1 cellular context compared by ENCODE assay signal in the genomic region with DNA sequence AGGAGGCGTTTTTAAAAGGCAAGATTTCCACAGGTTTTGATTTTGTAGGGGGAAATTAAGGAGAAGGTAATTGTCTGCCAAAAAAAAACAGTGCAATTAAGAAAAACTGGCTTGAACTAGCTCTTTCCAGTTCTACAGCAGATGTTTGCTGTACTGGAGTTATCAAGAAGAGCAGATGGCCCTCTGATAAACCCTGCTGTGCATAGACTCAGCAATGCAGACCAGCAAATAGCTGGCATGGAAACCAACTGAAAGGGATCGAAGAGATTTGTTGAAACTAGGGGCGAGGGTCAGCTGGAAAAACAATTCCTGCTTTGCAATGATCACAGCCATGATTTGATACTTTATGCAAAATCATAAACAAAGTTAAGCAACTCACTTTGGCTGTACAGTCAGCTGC.
TF ChIP-seq lines count a peak whose summit lies in the region.

No MANE protein-coding gene starts in this region.

TF ChIP-seq in HepG2, 621 proteins besides CTCF, POLR2A, EP300 and RAD21 (continued from another document and continues in another):
- TF ChIP-seq, protein P1, sequence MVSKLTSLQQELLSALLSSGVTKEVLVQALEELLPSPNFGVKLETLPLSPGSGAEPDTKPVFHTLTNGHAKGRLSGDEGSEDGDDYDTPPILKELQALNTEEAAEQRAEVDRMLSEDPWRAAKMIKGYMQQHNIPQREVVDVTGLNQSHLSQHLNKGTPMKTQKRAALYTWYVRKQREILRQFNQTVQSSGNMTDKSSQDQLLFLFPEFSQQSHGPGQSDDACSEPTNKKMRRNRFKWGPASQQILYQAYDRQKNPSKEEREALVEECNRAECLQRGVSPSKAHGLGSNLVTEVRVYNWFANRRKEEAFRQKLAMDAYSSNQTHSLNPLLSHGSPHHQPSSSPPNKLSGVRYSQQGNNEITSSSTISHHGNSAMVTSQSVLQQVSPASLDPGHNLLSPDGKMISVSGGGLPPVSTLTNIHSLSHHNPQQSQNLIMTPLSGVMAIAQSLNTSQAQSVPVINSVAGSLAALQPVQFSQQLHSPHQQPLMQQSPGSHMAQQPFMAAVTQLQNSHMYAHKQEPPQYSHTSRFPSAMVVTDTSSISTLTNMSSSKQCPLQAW (CRISPR knock-in tag; IDR thresholded peaks at IDR 0.05): no peak
- TF ChIP-seq ZNF782 (CRISPR knock-in tag; IDR thresholded peaks at IDR 0.05; ENCODE audit: borderline replicate concordance): no peak
- no peak for TF ChIP-seq PHB2 (IDR thresholded peaks at IDR 0.05; ENCODE audit: partially characterized antibody)
- TF ChIP-seq, protein P2, sequence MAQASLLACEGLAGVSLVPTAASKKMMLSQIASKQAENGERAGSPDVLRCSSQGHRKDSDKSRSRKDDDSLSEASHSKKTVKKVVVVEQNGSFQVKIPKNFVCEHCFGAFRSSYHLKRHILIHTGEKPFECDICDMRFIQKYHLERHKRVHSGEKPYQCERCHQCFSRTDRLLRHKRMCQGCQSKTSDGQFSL (CRISPR knock-in tag; IDR thresholded peaks at IDR 0.05): no peak
- no peak for TF ChIP-seq ZMYM2 (CRISPR knock-in tag; IDR thresholded peaks at IDR 0.05)
- no peak for TF ChIP-seq BRD4 (CRISPR knock-in tag; IDR thresholded peaks at IDR 0.05)
- no peak for TF ChIP-seq PHF20 (CRISPR knock-in tag; IDR thresholded peaks at IDR 0.05)
- no peak for TF ChIP-seq ZKSCAN1 (IDR thresholded peaks at IDR 0.05; ENCODE audit: low read length)
- TF ChIP-seq RBM22 (optimal IDR thresholded peaks at IDR 0.05; ENCODE audit: low read length): no peak
- TF ChIP-seq ZNF737 (CRISPR knock-in tag; IDR thresholded peaks at IDR 0.05; ENCODE audit: borderline replicate concordance): no peak
- TF ChIP-seq HNRNPH1 (optimal IDR thresholded peaks at IDR 0.05; ENCODE audit: low read depth, low read length): no peak
- no peak for TF ChIP-seq ZNF616 (CRISPR knock-in tag; IDR thresholded peaks at IDR 0.05; ENCODE audit: low read depth)
- TF ChIP-seq PAX8 (CRISPR knock-in tag; IDR thresholded peaks at IDR 0.05; ENCODE audit: borderline replicate concordance): no peak
- TF ChIP-seq, protein P3, sequence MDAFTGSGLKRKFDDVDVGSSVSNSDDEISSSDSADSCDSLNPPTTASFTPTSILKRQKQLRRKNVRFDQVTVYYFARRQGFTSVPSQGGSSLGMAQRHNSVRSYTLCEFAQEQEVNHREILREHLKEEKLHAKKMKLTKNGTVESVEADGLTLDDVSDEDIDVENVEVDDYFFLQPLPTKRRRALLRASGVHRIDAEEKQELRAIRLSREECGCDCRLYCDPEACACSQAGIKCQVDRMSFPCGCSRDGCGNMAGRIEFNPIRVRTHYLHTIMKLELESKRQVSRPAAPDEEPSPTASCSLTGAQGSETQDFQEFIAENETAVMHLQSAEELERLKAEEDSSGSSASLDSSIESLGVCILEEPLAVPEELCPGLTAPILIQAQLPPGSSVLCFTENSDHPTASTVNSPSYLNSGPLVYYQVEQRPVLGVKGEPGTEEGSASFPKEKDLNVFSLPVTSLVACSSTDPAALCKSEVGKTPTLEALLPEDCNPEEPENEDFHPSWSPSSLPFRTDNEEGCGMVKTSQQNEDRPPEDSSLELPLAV (CRISPR knock-in tag; conservative IDR thresholded peaks at IDR 0.05; ENCODE audit: low read depth): no peak
- TF ChIP-seq EHMT2 (IDR thresholded peaks at IDR 0.05; ENCODE audit: borderline replicate concordance, low read depth, low read length): no peak
- no peak for TF ChIP-seq SETDB1 (CRISPR knock-in tag; IDR thresholded peaks at IDR 0.05; ENCODE audit: borderline replicate concordance)
- peak; percentile 59 for TF ChIP-seq TEAD3 (CRISPR knock-in tag; optimal IDR thresholded peaks at IDR 0.05; ENCODE audit: borderline replicate concordance)
- TF ChIP-seq HDAC1 (CRISPR knock-in tag; IDR thresholded peaks at IDR 0.05): peak; percentile 65
- TF ChIP-seq PHF21A (CRISPR knock-in tag; IDR thresholded peaks at IDR 0.05): no peak
- no peak for TF ChIP-seq HOXA7 (CRISPR knock-in tag; IDR thresholded peaks at IDR 0.05)
- no peak for TF ChIP-seq MTA3 (CRISPR knock-in tag; IDR thresholded peaks at IDR 0.05)
- no peak for TF ChIP-seq GATAD1 (CRISPR knock-in tag; IDR thresholded peaks at IDR 0.05)
- no peak for TF ChIP-seq ZFP36L1 (CRISPR knock-in tag; IDR thresholded peaks at IDR 0.05)
- 0 out of 2 replicates have a peak, but pooled peaks have one; percentile 51 for TF ChIP-seq ONECUT2 (CRISPR knock-in tag; IDR thresholded peaks at IDR 0.05)
- TF ChIP-seq, protein P4, sequence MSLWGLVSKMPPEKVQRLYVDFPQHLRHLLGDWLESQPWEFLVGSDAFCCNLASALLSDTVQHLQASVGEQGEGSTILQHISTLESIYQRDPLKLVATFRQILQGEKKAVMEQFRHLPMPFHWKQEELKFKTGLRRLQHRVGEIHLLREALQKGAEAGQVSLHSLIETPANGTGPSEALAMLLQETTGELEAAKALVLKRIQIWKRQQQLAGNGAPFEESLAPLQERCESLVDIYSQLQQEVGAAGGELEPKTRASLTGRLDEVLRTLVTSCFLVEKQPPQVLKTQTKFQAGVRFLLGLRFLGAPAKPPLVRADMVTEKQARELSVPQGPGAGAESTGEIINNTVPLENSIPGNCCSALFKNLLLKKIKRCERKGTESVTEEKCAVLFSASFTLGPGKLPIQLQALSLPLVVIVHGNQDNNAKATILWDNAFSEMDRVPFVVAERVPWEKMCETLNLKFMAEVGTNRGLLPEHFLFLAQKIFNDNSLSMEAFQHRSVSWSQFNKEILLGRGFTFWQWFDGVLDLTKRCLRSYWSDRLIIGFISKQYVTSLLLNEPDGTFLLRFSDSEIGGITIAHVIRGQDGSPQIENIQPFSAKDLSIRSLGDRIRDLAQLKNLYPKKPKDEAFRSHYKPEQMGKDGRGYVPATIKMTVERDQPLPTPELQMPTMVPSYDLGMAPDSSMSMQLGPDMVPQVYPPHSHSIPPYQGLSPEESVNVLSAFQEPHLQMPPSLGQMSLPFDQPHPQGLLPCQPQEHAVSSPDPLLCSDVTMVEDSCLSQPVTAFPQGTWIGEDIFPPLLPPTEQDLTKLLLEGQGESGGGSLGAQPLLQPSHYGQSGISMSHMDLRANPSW (CRISPR knock-in tag; IDR thresholded peaks at IDR 0.05; ENCODE audit: borderline replicate concordance): no peak
- TF ChIP-seq ZZZ3 (CRISPR knock-in tag; IDR thresholded peaks at IDR 0.05; ENCODE audit: borderline replicate concordance): no peak
- TF ChIP-seq ZNF256 (CRISPR knock-in tag; conservative IDR thresholded peaks at IDR 0.05): no peak
- no peak for TF ChIP-seq CCAR2 (optimal IDR thresholded peaks at IDR 0.05; ENCODE audit: low read depth, low read length)
- TF ChIP-seq LCORL (IDR thresholded peaks at IDR 0.05): no peak
- TF ChIP-seq LCORL (CRISPR knock-in tag; IDR thresholded peaks at IDR 0.05): 0 out of 2 replicates have a peak, but pooled peaks have one; percentile 34
- TF ChIP-seq, protein P5, sequence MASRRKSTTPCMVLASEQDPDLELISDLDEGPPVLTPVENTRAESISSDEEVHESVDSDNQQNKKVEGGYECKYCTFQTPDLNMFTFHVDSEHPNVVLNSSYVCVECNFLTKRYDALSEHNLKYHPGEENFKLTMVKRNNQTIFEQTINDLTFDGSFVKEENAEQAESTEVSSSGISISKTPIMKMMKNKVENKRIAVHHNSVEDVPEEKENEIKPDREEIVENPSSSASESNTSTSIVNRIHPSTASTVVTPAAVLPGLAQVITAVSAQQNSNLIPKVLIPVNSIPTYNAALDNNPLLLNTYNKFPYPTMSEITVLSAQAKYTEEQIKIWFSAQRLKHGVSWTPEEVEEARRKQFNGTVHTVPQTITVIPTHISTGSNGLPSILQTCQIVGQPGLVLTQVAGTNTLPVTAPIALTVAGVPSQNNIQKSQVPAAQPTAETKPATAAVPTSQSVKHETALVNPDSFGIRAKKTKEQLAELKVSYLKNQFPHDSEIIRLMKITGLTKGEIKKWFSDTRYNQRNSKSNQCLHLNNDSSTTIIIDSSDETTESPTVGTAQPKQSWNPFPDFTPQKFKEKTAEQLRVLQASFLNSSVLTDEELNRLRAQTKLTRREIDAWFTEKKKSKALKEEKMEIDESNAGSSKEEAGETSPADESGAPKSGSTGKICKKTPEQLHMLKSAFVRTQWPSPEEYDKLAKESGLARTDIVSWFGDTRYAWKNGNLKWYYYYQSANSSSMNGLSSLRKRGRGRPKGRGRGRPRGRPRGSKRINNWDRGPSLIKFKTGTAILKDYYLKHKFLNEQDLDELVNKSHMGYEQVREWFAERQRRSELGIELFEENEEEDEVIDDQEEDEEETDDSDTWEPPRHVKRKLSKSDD (CRISPR knock-in tag; IDR thresholded peaks at IDR 0.05; ENCODE audit: low read depth): no peak
- TF ChIP-seq HNRNPK (IDR thresholded peaks at IDR 0.05; ENCODE audit: low read depth, low read length, poor library complexity, severe bottlenecking): no peak
- TF ChIP-seq ZNF776 (CRISPR knock-in tag; IDR thresholded peaks at IDR 0.05): no peak
- TF ChIP-seq GABPA (IDR thresholded peaks at IDR 0.05; ENCODE audit: low read depth, low read length): no peak
- no peak for TF ChIP-seq GABPA (CRISPR knock-in tag; IDR thresholded peaks at IDR 0.05; ENCODE audit: low read depth)
- TF ChIP-seq ZSCAN30 (CRISPR knock-in tag; IDR thresholded peaks at IDR 0.05): no peak
- TF ChIP-seq, protein P6, sequence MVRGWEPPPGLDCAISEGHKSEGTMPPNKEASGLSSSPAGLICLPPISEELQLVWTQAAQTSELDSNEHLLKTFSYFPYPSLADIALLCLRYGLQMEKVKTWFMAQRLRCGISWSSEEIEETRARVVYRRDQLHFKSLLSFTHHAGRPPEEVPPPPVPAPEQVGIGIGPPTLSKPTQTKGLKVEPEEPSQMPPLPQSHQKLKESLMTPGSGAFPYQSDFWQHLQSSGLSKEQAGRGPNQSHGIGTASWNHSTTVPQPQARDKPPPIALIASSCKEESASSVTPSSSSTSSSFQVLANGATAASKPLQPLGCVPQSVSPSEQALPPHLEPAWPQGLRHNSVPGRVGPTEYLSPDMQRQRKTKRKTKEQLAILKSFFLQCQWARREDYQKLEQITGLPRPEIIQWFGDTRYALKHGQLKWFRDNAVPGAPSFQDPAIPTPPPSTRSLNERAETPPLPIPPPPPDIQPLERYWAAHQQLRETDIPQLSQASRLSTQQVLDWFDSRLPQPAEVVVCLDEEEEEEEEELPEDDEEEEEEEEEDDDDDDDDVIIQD (CRISPR knock-in tag; IDR thresholded peaks at IDR 0.05; ENCODE audit: low read depth): no peak
- TF ChIP-seq, protein P7, sequence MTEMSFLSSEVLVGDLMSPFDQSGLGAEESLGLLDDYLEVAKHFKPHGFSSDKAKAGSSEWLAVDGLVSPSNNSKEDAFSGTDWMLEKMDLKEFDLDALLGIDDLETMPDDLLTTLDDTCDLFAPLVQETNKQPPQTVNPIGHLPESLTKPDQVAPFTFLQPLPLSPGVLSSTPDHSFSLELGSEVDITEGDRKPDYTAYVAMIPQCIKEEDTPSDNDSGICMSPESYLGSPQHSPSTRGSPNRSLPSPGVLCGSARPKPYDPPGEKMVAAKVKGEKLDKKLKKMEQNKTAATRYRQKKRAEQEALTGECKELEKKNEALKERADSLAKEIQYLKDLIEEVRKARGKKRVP (CRISPR knock-in tag; IDR thresholded peaks at IDR 0.05): no peak
- TF ChIP-seq ZNF329 (CRISPR knock-in tag; IDR thresholded peaks at IDR 0.05; ENCODE audit: low read depth): no peak
- no peak for TF ChIP-seq SP140L (CRISPR knock-in tag; IDR thresholded peaks at IDR 0.05; ENCODE audit: borderline replicate concordance)
- TF ChIP-seq FLYWCH1 (CRISPR knock-in tag; IDR thresholded peaks at IDR 0.05): no peak
- TF ChIP-seq ELF3 (CRISPR knock-in tag; IDR thresholded peaks at IDR 0.05): no peak
- TF ChIP-seq ZC3H13 (CRISPR knock-in tag; IDR thresholded peaks at IDR 0.05): no peak
- TF ChIP-seq ZNF614 (CRISPR knock-in tag; IDR thresholded peaks at IDR 0.05; ENCODE audit: borderline replicate concordance): no peak
- no peak for TF ChIP-seq SYNCRIP (IDR thresholded peaks at IDR 0.05; ENCODE audit: insufficient read depth, low read depth, low read length)
- no peak for TF ChIP-seq ZNF44 (CRISPR knock-in tag; IDR thresholded peaks at IDR 0.05)
- no peak for TF ChIP-seq ZNF724P (CRISPR knock-in tag; IDR thresholded peaks at IDR 0.05; ENCODE audit: borderline replicate concordance)
- peak; percentile 62; the same call in 1 of the 2 replicates for TF ChIP-seq NR2F2 (IDR thresholded peaks at IDR 0.05; ENCODE audit: borderline replicate concordance, low read depth)
- TF ChIP-seq SRF (IDR thresholded peaks at IDR 0.05; ENCODE audit: low read depth, low read length): no peak
- TF ChIP-seq, protein P8, sequence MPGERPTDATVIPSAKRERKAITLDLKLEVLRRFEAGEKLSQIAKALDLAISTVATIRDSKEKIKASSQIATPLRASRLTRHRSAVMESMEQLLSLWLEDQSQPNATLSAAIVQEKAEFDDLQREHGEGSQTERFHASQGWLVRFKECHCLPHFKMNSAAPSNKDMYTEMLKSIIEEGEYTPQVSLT (CRISPR knock-in tag; IDR thresholded peaks at IDR 0.05; ENCODE audit: borderline replicate concordance, low read depth): no peak
- TF ChIP-seq TARDBP (CRISPR knock-in tag; IDR thresholded peaks at IDR 0.05): no peak
- no peak for TF ChIP-seq KDM5A (IDR thresholded peaks at IDR 0.05; ENCODE audit: borderline replicate concordance, low read length)
